8 cellular contexts compared by ENCODE assay signal in the genomic region with DNA sequence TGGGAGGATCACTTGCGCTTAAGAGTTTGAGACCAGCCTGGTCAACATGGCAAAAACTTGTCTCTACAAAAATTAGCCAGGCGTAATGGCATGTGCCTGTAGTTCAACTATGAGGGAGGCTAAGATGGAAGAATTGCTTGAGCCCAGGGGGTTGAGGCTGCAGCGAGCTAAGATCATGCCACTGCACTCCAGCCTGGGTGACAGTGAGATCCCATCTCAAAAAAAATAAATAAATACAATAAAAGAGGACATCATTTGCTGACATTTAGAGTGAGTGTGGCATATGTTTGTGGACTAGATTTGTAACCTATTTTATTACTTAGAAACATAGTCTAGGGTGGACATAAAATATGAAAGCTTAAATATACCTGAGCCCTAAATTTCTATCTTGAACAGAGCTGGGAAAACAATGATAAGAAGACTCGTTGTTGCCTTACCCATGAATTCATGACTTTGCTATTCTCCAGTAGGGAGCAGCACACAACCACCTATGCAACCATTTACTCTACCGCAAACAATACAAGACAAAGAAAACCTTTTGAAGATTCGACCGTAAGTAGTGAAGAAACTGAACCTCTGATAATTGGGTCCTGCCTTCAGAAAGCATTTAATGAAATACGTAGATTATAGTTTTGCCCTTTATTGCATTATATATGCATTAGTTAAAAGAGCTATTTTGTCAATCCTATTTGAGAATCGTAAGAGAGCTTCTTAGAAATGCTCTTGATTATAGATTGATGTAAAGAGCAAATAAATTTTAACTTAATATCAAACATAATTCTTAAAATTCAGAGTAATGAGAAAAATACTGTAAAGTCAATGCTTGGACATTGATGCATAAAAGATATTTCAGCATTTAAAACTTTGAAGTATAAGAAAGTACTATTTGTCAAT.
A peak's percentile ranks its signal among the peaks of the same experiment; 100 is the strongest.
DNase-seq lines count a peak whose midpoint lies in the region; ATAC-seq, FAIRE-seq and TF ChIP-seq lines count a peak whose summit lies in the region.

No MANE protein-coding gene starts in this region.

- no peak overlapping the region for H3K4me3 ChIP-seq in HepG2 (replicated peaks in 1 of 3; ENCODE audit: insufficient read depth in 1 of 3, low read depth in 2 of 3, low read length in 3 of 3)

- H3K27me3 ChIP-seq in HepG2 (ENCODE audit: control insufficient read depth in 1 of 2, insufficient read depth in 2 of 2, low read length in 2 of 2): no peaks in the 10 kb centered on the region

- no peak overlapping the region for H3K9ac ChIP-seq in HepG2 (ENCODE audit: insufficient read depth, low read depth, low read length)

- ATAC-seq in HG02938 (IDR thresholded peaks at IDR 0.05; ENCODE audit: unreplicated experiment) (peak; percentile 72), HepG2 (peak; percentile 90), GM21390 (IDR thresholded peaks at IDR 0.05; ENCODE audit: unreplicated experiment) (no peak), GM21723 (IDR thresholded peaks at IDR 0.05; ENCODE audit: unreplicated experiment) (no peak)

- no peak overlapping the region for H2AFZ ChIP-seq in HepG2 (ENCODE audit: low read length)

- in situ Hi-C loops in HepG2 (cut with HindIII; ENCODE audit: extremely low pct_ligation_motif_present, low pct_unique_long_range_greater_than_20kb): loop anchor here (25.0 kb wide), 1 partner anchor 1034 kb away; no protein-coding TSS in a partner anchor

- CTCF ChIA-PET in Calu3 (lab: Charles Lee): interaction anchor here (0.7 to 0.8 kb wide), 3 partner anchors 18 to 305 kb away, joined by 3 to 13 read pairs (median 3); no protein-coding TSS in a partner anchor
- CTCF ChIA-PET in HepG2 (lab: Yijun Ruan, JAX; ENCODE audit: low intra/inter-chr PET ratio, low total read pairs): interaction anchor here (0.6 to 2.6 kb wide), 6 partner anchors 25 to 295 kb away, joined by 3 to 25 read pairs (median 7); no protein-coding TSS in a partner anchor

- intact Hi-C loops in Calu3 (cut with micrococcal nuclease; ENCODE audit: unreplicated experiment) (loop anchor here (1.0 kb wide), 2 partner anchors 25 to 231 kb away; no protein-coding TSS in a partner anchor), HepG2 (cut with micrococcal nuclease; ENCODE audit: unreplicated experiment) (loop anchor here (1.0 to 10.0 kb wide), 4 partner anchors 25 to 1046 kb away; no protein-coding TSS in a partner anchor)

- TF ChIP-seq POLR2A in HepG2 (IDR thresholded peaks at IDR 0.05; ENCODE audit: insufficient read depth in 1 of 2, low read depth in 2 of 2, low read length in 2 of 2): no peak

- H3K79me2 ChIP-seq in HepG2 (ENCODE audit: insufficient read depth, low read length): no peaks in the 10 kb centered on the region

- no peaks in the 10 kb centered on the region for H3K4me1 Mint-ChIP-seq in Calu3 (ENCODE audit: low read depth, unreplicated experiment)

- DNase-seq in Calu3 (peak; percentile 13), NCI-H748 treated with DMSO at 0.1 percent for 48 hours (lab: John Stamatoyannopoulos, UW) (peak; percentile 47), cerebellum (ENCODE audit: low spot score) (peak; percentile 8), HepG2 (ENCODE audit: low spot score) (peak; percentile 65)
- DNase-seq in activated effector memory CD4-positive, alpha-beta T cell treated with Interleukin-2 at 50 U/mL for 16 hours: no peak

- H3K36me3 Mint-ChIP-seq in Calu3 (ENCODE audit: insufficient read depth, unreplicated experiment): no peaks in the 10 kb centered on the region

- no peaks in the 10 kb centered on the region for H3K9me3 Mint-ChIP-seq in Calu3 (ENCODE audit: low read depth, unreplicated experiment)

- no peak overlapping the region for H3K4me2 ChIP-seq in HepG2 (ENCODE audit: low read depth, low read length)

- peak; percentile 82 for TF ChIP-seq RAD21 in HepG2 (CRISPR knock-in tag; IDR thresholded peaks at IDR 0.05)

- TF ChIP-seq EP300 in HepG2 (IDR thresholded peaks at IDR 0.05; ENCODE audit: low read depth in 2 of 2, low read length in 2 of 2) (no peak), HepG2 (CRISPR knock-in tag; IDR thresholded peaks at IDR 0.05; ENCODE audit: borderline replicate concordance) (no peak)

- POLR2A ChIA-PET in HepG2 (lab: Yijun Ruan, JAX): no interaction called here

- no peaks in the 10 kb centered on the region for H4K20me1 ChIP-seq in HepG2 (ENCODE audit: insufficient read depth, low read length)

- peak; percentile 66 for FAIRE-seq in HepG2 (lab: Jason Lieb, UNC)

- no peak overlapping the region for H3K4me3 Mint-ChIP-seq in Calu3 (ENCODE audit: low read depth, unreplicated experiment)

- no peak overlapping the region for H3K27ac Mint-ChIP-seq in Calu3 (ENCODE audit: unreplicated experiment)

- WGBS in HepG2 (ENCODE audit: low lambda C conversion rate): 30% methylated on average over 9 of the region's 9 CpGs

- no peaks in the 10 kb centered on the region for H3K27me3 Mint-ChIP-seq in Calu3 (ENCODE audit: unreplicated experiment)

- H3K27ac ChIP-seq in HepG2 (ENCODE audit: extremely low read length, insufficient read depth, low read length): no peak overlapping the region

- H3K36me3 ChIP-seq in HepG2 (replicated peaks in 1 of 2; ENCODE audit: control insufficient read depth in 1 of 2, insufficient read depth in 2 of 2, low read length in 2 of 2): no peaks in the 10 kb centered on the region

- H3K4me1 ChIP-seq in HepG2 (ENCODE audit: insufficient read depth, low read length): no peaks in the 10 kb centered on the region

- H3K9me3 ChIP-seq in HepG2 (ENCODE audit: low read length): no peaks in the 10 kb centered on the region

- TF ChIP-seq CTCF in Calu3 (IDR thresholded peaks at IDR 0.05; ENCODE audit: unreplicated experiment) (peak; percentile 32), HepG2 (CRISPR knock-in tag; IDR thresholded peaks at IDR 0.05) (peak; percentile 81)

- BruUV-seq in Calu3 (replicated peaks; lab: Mats Ljungman, UMichigan) (no TSS peak), HepG2 (replicated peaks; lab: Mats Ljungman, UMichigan) (no TSS peak)

TF ChIP-seq in HepG2, 621 proteins besides CTCF, POLR2A, EP300 and RAD21 (continues in another document):
- TF ChIP-seq ZNF264 (CRISPR knock-in tag; IDR thresholded peaks at IDR 0.05): no peak
- TF ChIP-seq, protein P1, sequence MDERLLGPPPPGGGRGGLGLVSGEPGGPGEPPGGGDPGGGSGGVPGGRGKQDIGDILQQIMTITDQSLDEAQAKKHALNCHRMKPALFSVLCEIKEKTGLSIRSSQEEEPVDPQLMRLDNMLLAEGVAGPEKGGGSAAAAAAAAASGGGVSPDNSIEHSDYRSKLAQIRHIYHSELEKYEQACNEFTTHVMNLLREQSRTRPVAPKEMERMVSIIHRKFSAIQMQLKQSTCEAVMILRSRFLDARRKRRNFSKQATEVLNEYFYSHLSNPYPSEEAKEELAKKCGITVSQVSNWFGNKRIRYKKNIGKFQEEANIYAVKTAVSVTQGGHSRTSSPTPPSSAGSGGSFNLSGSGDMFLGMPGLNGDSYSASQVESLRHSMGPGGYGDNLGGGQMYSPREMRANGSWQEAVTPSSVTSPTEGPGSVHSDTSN (CRISPR knock-in tag; IDR thresholded peaks at IDR 0.05): no peak
- TF ChIP-seq, protein P2, sequence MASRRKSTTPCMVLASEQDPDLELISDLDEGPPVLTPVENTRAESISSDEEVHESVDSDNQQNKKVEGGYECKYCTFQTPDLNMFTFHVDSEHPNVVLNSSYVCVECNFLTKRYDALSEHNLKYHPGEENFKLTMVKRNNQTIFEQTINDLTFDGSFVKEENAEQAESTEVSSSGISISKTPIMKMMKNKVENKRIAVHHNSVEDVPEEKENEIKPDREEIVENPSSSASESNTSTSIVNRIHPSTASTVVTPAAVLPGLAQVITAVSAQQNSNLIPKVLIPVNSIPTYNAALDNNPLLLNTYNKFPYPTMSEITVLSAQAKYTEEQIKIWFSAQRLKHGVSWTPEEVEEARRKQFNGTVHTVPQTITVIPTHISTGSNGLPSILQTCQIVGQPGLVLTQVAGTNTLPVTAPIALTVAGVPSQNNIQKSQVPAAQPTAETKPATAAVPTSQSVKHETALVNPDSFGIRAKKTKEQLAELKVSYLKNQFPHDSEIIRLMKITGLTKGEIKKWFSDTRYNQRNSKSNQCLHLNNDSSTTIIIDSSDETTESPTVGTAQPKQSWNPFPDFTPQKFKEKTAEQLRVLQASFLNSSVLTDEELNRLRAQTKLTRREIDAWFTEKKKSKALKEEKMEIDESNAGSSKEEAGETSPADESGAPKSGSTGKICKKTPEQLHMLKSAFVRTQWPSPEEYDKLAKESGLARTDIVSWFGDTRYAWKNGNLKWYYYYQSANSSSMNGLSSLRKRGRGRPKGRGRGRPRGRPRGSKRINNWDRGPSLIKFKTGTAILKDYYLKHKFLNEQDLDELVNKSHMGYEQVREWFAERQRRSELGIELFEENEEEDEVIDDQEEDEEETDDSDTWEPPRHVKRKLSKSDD (CRISPR knock-in tag; IDR thresholded peaks at IDR 0.05; ENCODE audit: low read depth): no peak
- TF ChIP-seq ZNF296 (CRISPR knock-in tag; conservative IDR thresholded peaks at IDR 0.05): no peak
- TF ChIP-seq SMC3 (IDR thresholded peaks at IDR 0.05; ENCODE audit: low read length): peak; percentile 81
- no peak for TF ChIP-seq IKZF1 (IDR thresholded peaks at IDR 0.05)
- no peak for TF ChIP-seq SNAPC2 (CRISPR knock-in tag; IDR thresholded peaks at IDR 0.05)
- no peak for TF ChIP-seq SOX13 (IDR thresholded peaks at IDR 0.05)
- TF ChIP-seq SOX13 (CRISPR knock-in tag; conservative IDR thresholded peaks at IDR 0.05 in 1 of 2, IDR thresholded peaks at IDR 0.05 in 1 of 2): peak in 1 of 2 experiments; percentile 31; a peak in 1 of 4 replicates
- no peak for TF ChIP-seq NCOR1 (IDR thresholded peaks at IDR 0.05; ENCODE audit: borderline replicate concordance, low read length)
- no peak for TF ChIP-seq ZNF790 (CRISPR knock-in tag; IDR thresholded peaks at IDR 0.05; ENCODE audit: borderline replicate concordance)
- TF ChIP-seq ZSCAN9 (CRISPR knock-in tag; IDR thresholded peaks at IDR 0.05; ENCODE audit: borderline replicate concordance): 0 out of 2 replicates have a peak, but pooled peaks have one; percentile 21
- no peak for TF ChIP-seq ZNF674 (CRISPR knock-in tag; IDR thresholded peaks at IDR 0.05; ENCODE audit: low read depth)
- no peak for TF ChIP-seq ZBTB1 (CRISPR knock-in tag; IDR thresholded peaks at IDR 0.05; ENCODE audit: borderline replicate concordance)
- TF ChIP-seq THYN1 (CRISPR knock-in tag; IDR thresholded peaks at IDR 0.05; ENCODE audit: borderline replicate concordance, low read depth): no peak
- 0 out of 2 replicates have a peak, but pooled peaks have one; percentile 13 for TF ChIP-seq SOX5 (CRISPR knock-in tag; IDR thresholded peaks at IDR 0.05; ENCODE audit: borderline replicate concordance)
- TF ChIP-seq KDM2A (CRISPR knock-in tag; IDR thresholded peaks at IDR 0.05; ENCODE audit: borderline replicate concordance, low read depth): no peak
- no peak for TF ChIP-seq MAF1 (CRISPR knock-in tag; IDR thresholded peaks at IDR 0.05; ENCODE audit: borderline replicate concordance)
- TF ChIP-seq JARID2 (CRISPR knock-in tag; IDR thresholded peaks at IDR 0.05; ENCODE audit: insufficient replicate concordance): no peak

Comparison
In these comparisons a context has a peak if more than half of its experiments do, and no peak if none do; other contexts are left out.
1. ATAC-seq: peak in HG02938 (single experiment) and HepG2 (single experiment); none in GM21390 (single experiment) and GM21723 (single experiment).